ENCODE assay signal across 27 cellular contexts in genomic region chr5:65150599-65150998, GRCh38.
"Had no signal": no experiment of that assay in that cellular context is flagged by ENCODE, and none has a peak within 500 bp of the region (broad histone marks: within the 10 kb centered on the region; RNA-seq: fewer than 3 reads in every experiment).

No MANE protein-coding gene starts in this region.

- H3K27ac ChIP-seq: ascending aorta, right lobe of liver, thoracic aorta had no signal

- ATAC-seq: effector memory CD8-positive, alpha-beta T cell; left lobe of liver; mucosa of descending colon; natural killer cell treated with Interleukin-12 subunit alpha and Interleukin-12 subunit beta and Interleukin-15 and Interleukin-18, amount 100 ng/mL, for 72 hours; right lobe of liver; stimulated activated effector memory CD8-positive, alpha-beta T cell treated with anti-CD3 and anti-CD28 coated beads, Interleukin-12 subunit alpha, Interleukin-12 subunit beta, amount 100 ng/mL, for 72 hours had no signal

- H3K9me3 ChIP-seq: ascending aorta, mucosa of descending colon, right lobe of liver, thoracic aorta had no signal

- H3K4me1 ChIP-seq: ascending aorta, right lobe of liver had no signal

- FAIRE-seq: urothelium cell line had no signal

- H3K27me3 ChIP-seq: ascending aorta, right lobe of liver had no signal

- H3K36me3 ChIP-seq: ascending aorta, right lobe of liver, thoracic aorta had no signal

- H3K4me3 ChIP-seq: ascending aorta, lung, mucosa of descending colon, right lobe of liver, thoracic aorta had no signal

- DNase-seq: activated CD4-positive, alpha-beta memory T cell treated with anti-CD3 and anti-CD28 coated beads for 36 hours; activated CD4-positive, alpha-beta T cell treated with anti-CD3 and anti-CD28 coated beads, Interleukin-2, amount 10 ng/mL, durations not matched to agents 24 days and 14 days; activated CD4-positive, CD25-positive, alpha-beta regulatory T cell treated with anti-CD3 and anti-CD28 coated beads, Interleukin-2, amount 50 U/mL, for 72 hours; activated CD8-positive, alpha-beta memory T cell treated with anti-CD3 and anti-CD28 coated beads, Interleukin-2, amount 50 U/mL, for 4 hours; activated gamma-delta T cell; activated naive CD4-positive, alpha-beta T cell treated with anti-CD3 and anti-CD28 coated beads, Interleukin-2, amount 10 ng/mL, durations not matched to agents 7 days and 5 days; activated naive CD8-positive, alpha-beta T cell treated with anti-CD3 and anti-CD28 coated beads, Interleukin-2, amount 10 ng/mL, durations not matched to agents 7 days and 5 days; activated T-cell treated with anti-CD3 and anti-CD28 coated beads, Interleukin-2, amount 50 U/mL, for 1 hour; caudate nucleus; cortex of kidney; effector memory CD8-positive, alpha-beta T cell; erythroblast; head of caudate nucleus; kidney glomerular epithelial cell; mucosa of descending colon; right lobe of liver; stimulated activated CD4-positive, alpha-beta T cell treated with anti-CD3 and anti-CD28 coated beads, Interleukin-12 subunit alpha, Interleukin-12 subunit beta, amount 100 ng/mL, for 4 hours; stimulated activated CD4-positive, alpha-beta T cell treated with anti-CD3 and anti-CD28 coated beads, Interleukin-4, amount 100 ng/mL, for 1 hour; T-helper 9 cell; trophoblast cell had no signal
